Comparison of ENCODE assay signal across 9 cellular contexts in the genomic region with DNA sequence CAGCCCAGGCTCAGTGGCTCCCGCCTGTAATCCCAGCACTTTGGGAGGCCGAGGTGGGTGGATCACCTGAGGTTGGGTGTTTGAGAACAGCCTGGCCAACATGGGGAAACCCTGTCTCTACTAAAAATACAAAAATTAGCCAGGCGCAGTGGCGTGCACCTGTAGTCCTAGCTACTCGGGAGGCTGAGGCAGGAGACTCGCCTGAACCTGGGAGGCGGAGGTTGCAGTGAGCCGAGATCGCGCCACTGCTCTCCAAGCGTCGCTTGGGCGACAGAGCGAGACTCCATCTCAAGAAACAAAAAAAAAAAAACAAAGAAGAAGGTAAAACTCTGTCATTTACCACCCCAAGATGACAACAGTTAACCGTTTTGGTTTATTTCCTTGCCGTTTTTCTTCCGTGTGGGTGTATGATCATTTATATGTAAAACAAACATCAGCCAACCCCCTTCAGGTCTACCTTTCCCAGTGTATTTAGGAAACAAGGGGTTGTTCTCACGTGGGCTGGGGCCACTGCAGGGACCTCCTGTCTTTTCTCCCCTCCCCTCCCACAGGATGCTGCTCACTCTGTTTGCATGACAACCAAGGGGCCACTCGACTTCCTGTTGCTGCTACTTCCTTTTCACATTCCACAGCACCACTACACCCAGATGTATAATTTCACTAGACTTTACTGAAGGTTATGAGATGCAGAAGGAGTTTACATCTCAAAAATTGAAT. TPM values are rescaled to one million over a fixed set of nuclear protein-coding genes. Genes with fewer than 3 reads are reported as not detected.
DNase-seq lines count a peak whose midpoint lies in the region; ATAC-seq and TF ChIP-seq lines count a peak whose summit lies in the region.
"Had no signal": no experiment of that assay in that cellular context is flagged by ENCODE, and none has a peak within 500 bp of the region (broad histone marks: within the 10 kb centered on the region; RNA-seq: fewer than 3 reads in every experiment).

No MANE protein-coding gene starts in this region.

- ATAC-seq in GM19467 (IDR thresholded peaks at IDR 0.05; ENCODE audit: unreplicated experiment) (peak; percentile 70), HG03575 (IDR thresholded peaks at IDR 0.05; ENCODE audit: extremely low read depth, insufficient number of reproducible peaks, low FRiP score, unreplicated experiment) (peak; percentile 36), upper lobe of left lung (ENCODE audit: low FRiP score in 2 of 2) (peak; percentile 39 to 52)

- H3K4me3 ChIP-seq in upper lobe of left lung (no peak overlapping the region), left ventricle myocardium inferior (no peak overlapping the region)

- no peak for TF ChIP-seq POLR2A in upper lobe of left lung (IDR thresholded peaks at IDR 0.05)

- CTCF ChIA-PET in activated CD4-positive, alpha-beta memory T cell treated with anti-CD3 and anti-CD28 coated beads, Interleukin-2, amount 10 ng/mL, durations not matched to agents 7 days and 5 days (lab: Charles Lee) = interaction anchor here (0.6 to 2.4 kb wide), 4 partner anchors 9 to 55 kb away, joined by 3 to 14 read pairs (median 4); a partner anchor contains a TSS

- H3K27ac ChIP-seq in upper lobe of left lung (peak overlapping the region in 1 of 4 donors; percentile 50), left ventricle myocardium inferior (replicated peaks) (no peak overlapping the region)
- H3K27ac ChIP-seq: C4-2B had no signal

- POLR2A ChIA-PET in activated CD4-positive, alpha-beta memory T cell treated with anti-CD3 and anti-CD28 coated beads, Interleukin-2, amount 10 ng/mL, durations not matched to agents 7 days and 5 days (lab: Charles Lee) = interaction anchor here (0.7 to 12.2 kb wide), 6 partner anchors 12 to 1257 kb away, joined by 3 to 192 read pairs (median 4); a partner anchor contains a TSS

- peak overlapping the region; percentile 70 to 94 (median 83) for H3K27ac Mint-ChIP-seq in CD14-positive monocyte
- H3K27ac Mint-ChIP-seq in activated CD4-positive, alpha-beta memory T cell treated with anti-CD3 and anti-CD28 coated beads, Interleukin-2, amount 10 ng/mL, durations not matched to agents 7 days and 5 days = peak overlapping the region; percentile 100

- DNase-seq in CD14-positive monocyte (ENCODE audit: low spot score) (no peak), iPS-NIHi7 (ENCODE audit: extremely low spot score) (peak; percentile 73), upper lobe of left lung (peak in 1 of 2 donors; percentile 49), left ventricle myocardium inferior (no peak), NCI-H128 (lab: John Stamatoyannopoulos, UW; ENCODE audit: unreplicated experiment) (no peak)
- peak; percentile 81 for DNase-seq in activated CD4-positive, alpha-beta memory T cell treated with anti-CD3 and anti-CD28 coated beads, Interleukin-2, amount 10 ng/mL, durations not matched to agents 7 days and 5 days

- intact Hi-C loops in CD14-positive monocyte (cut with micrococcal nuclease) = no loop called here
- intact Hi-C loops in left ventricle myocardium inferior (cut with micrococcal nuclease) = no loop called here

- H3K27me3 Mint-ChIP-seq in CD14-positive monocyte (ENCODE audit: low read depth in 3 of 3) = no peaks in the 10 kb centered on the region
- no peaks in the 10 kb centered on the region for H3K27me3 Mint-ChIP-seq in activated CD4-positive, alpha-beta memory T cell treated with anti-CD3 and anti-CD28 coated beads, Interleukin-2, amount 10 ng/mL, durations not matched to agents 7 days and 5 days

- no peaks in the 10 kb centered on the region for H3K9me3 ChIP-seq in upper lobe of left lung
- H3K9me3 ChIP-seq in left ventricle myocardium inferior (replicated peaks) = no peaks in the 10 kb centered on the region

- H3K27me3 ChIP-seq in upper lobe of left lung = no peaks in the 10 kb centered on the region
- no peaks in the 10 kb centered on the region for H3K27me3 ChIP-seq in left ventricle myocardium inferior (ENCODE audit: low read depth)

- no peak for TF ChIP-seq EP300 in upper lobe of left lung (IDR thresholded peaks at IDR 0.05)

- peak overlapping the region; percentile 74 to 93 for H3K4me3 Mint-ChIP-seq in CD14-positive monocyte
- H3K4me3 Mint-ChIP-seq in activated CD4-positive, alpha-beta memory T cell treated with anti-CD3 and anti-CD28 coated beads, Interleukin-2, amount 10 ng/mL, durations not matched to agents 7 days and 5 days = peak overlapping the region; percentile 76

- peaks cover 43% of the 10 kb centered on the region for H3K4me1 Mint-ChIP-seq in CD14-positive monocyte
- peaks cover 93% of the 10 kb centered on the region for H3K4me1 Mint-ChIP-seq in activated CD4-positive, alpha-beta memory T cell treated with anti-CD3 and anti-CD28 coated beads, Interleukin-2, amount 10 ng/mL, durations not matched to agents 7 days and 5 days

- H3K36me3 ChIP-seq in upper lobe of left lung (no peaks in the 10 kb centered on the region), left ventricle myocardium inferior (no peaks in the 10 kb centered on the region)

- H3K4me1 ChIP-seq in upper lobe of left lung (peaks cover 6 to 15% (median 12%) of the 10 kb centered on the region in 4 donors), left ventricle myocardium inferior (no peaks in the 10 kb centered on the region)

- peaks cover 0 to 21% of the 10 kb centered on the region in 2 donors for H3K36me3 Mint-ChIP-seq in CD14-positive monocyte
- peaks cover 50% of the 10 kb centered on the region for H3K36me3 Mint-ChIP-seq in activated CD4-positive, alpha-beta memory T cell treated with anti-CD3 and anti-CD28 coated beads, Interleukin-2, amount 10 ng/mL, durations not matched to agents 7 days and 5 days (ENCODE audit: low read depth)

- no peaks in the 10 kb centered on the region for H3K9me3 Mint-ChIP-seq in CD14-positive monocyte
- H3K9me3 Mint-ChIP-seq in activated CD4-positive, alpha-beta memory T cell treated with anti-CD3 and anti-CD28 coated beads, Interleukin-2, amount 10 ng/mL, durations not matched to agents 7 days and 5 days = no peaks in the 10 kb centered on the region

- TF ChIP-seq CTCF in CD14-positive monocyte (IDR thresholded peaks at IDR 0.05) = no peak
- TF ChIP-seq CTCF in upper lobe of left lung (IDR thresholded peaks at IDR 0.05) = no peak
- no peak for TF ChIP-seq CTCF in left ventricle myocardium inferior (IDR thresholded peaks at IDR 0.05; ENCODE audit: borderline replicate concordance)

- 77% methylated on average over 19 of the region's 19 CpGs for WGBS in upper lobe of left lung, 2 donors

RNA-seq across cellular contexts. Expression of a gene that starts 13.6 kb away (rescaled TPM):
- polyA plus RNA-seq in CD14-positive monocyte = 1 to 10 TPM in 1 of 2 donors, under 1 TPM in 1; 0.99 to 2.1 TPM
- total RNA-seq in activated CD4-positive, alpha-beta memory T cell treated with anti-CD3 and anti-CD28 coated beads, Interleukin-2, amount 10 ng/mL, durations not matched to agents 7 days and 5 days = 10 to 100 TPM; 14.1 to 14.7 TPM
- total RNA-seq in upper lobe of left lung (1 to 10 TPM; 3.1 to 8.6 (median 6.2) TPM), left ventricle myocardium inferior (1.9 TPM)

RNA-seq across cellular contexts. Expression of a gene that starts 54.8 kb away (rescaled TPM):
- 10 to 100 TPM; 11.9 to 22.3 TPM for polyA plus RNA-seq in CD14-positive monocyte
- total RNA-seq in activated CD4-positive, alpha-beta memory T cell treated with anti-CD3 and anti-CD28 coated beads, Interleukin-2, amount 10 ng/mL, durations not matched to agents 7 days and 5 days = 10 to 100 TPM; 45.5 to 47.9 TPM
- total RNA-seq in upper lobe of left lung = 10 to 100 TPM; 17.9 to 56.5 (median 23.4) TPM
- 19.4 TPM for total RNA-seq in left ventricle myocardium inferior

Comparison
In these comparisons a context has a peak if more than half of its experiments do, and no peak if none do; other contexts are left out.
1. DNase-seq: peak in activated CD4-positive, alpha-beta memory T cell treated with anti-CD3 and anti-CD28 coated beads, Interleukin-2, amount 10 ng/mL, durations not matched to agents 7 days and 5 days (single experiment) and iPS-NIHi7 (single experiment); none in CD14-positive monocyte (single experiment), left ventricle myocardium inferior (single experiment) and NCI-H128 (single experiment).
2. Peak in every context shown above with its lines, with median percentiles within 50 percentile points of each other: ATAC-seq.